ENCODE assay signal across 8 cellular contexts in genomic region chr1:212034516-212035122, GRCh38. TPM values are rescaled to one million over a fixed set of nuclear protein-coding genes. Genes with fewer than 3 reads are reported as not detected.
A peak's percentile ranks its signal among the peaks of the same experiment; 100 is the strongest.
DNase-seq lines count a peak whose midpoint lies in the region; ATAC-seq and TF ChIP-seq lines count a peak whose summit lies in the region.

No MANE protein-coding gene starts in this region.

- H3K4me1 ChIP-seq in IMR-90 (ENCODE audit: control insufficient read depth, insufficient read depth, low read length) (peaks cover 10% of the 10 kb centered on the region), mucosa of rectum (ENCODE audit: control insufficient read depth in 2 of 2, insufficient read depth in 2 of 2, low read length in 2 of 2) (peaks cover 6 to 11% of the 10 kb centered on the region in 2 donors)

- H3K36me3 ChIP-seq in IMR-90 (ENCODE audit: control insufficient read depth, insufficient read depth, low read length) (no peaks in the 10 kb centered on the region), mucosa of rectum (ENCODE audit: control insufficient read depth in 2 of 2, insufficient read depth in 2 of 2, low read length in 2 of 2) (no peaks in the 10 kb centered on the region)

- peak overlapping the region; percentile 93 for H3K14ac ChIP-seq in IMR-90 (replicated peaks; ENCODE audit: low read depth, low read length)

- in situ Hi-C loops in IMR-90 (cut with MboI; ENCODE audit: low sequenced_read_pairs) = loop anchor here (10.0 kb wide), 1 partner anchor 350 kb away; no protein-coding TSS in a partner anchor

- H3K56ac ChIP-seq in IMR-90 (ENCODE audit: extremely low read depth, insufficient read depth, low read length) = peak overlapping the region; percentile 72

- H3K27me3 ChIP-seq in IMR-90 (ENCODE audit: control insufficient read depth, insufficient read depth, low read length) (no peaks in the 10 kb centered on the region), mucosa of rectum (ENCODE audit: control insufficient read depth in 2 of 2, insufficient read depth in 2 of 2, low read length in 2 of 2) (no peaks in the 10 kb centered on the region)

- TF ChIP-seq CTCF in 22Rv1 (IDR thresholded peaks at IDR 0.05) (no peak), IMR-90 (conservative IDR thresholded peaks at IDR 0.05; ENCODE audit: low read depth, low read length) (no peak)

- H3K23ac ChIP-seq in IMR-90 (ENCODE audit: low read depth, low read length) = peak overlapping the region; percentile 93

- H3K9me3 ChIP-seq in IMR-90 (ENCODE audit: control insufficient read depth, insufficient read depth, low read length) (no peaks in the 10 kb centered on the region), mucosa of rectum (ENCODE audit: control insufficient read depth in 2 of 2, low read length in 2 of 2) (no peaks in the 10 kb centered on the region)

- peak overlapping the region; percentile 73 for H3K9ac ChIP-seq in IMR-90 (ENCODE audit: low read depth, low read length)
- peak overlapping the region; percentile 62 to 89 for H3K9ac ChIP-seq in mucosa of rectum (ENCODE audit: low read depth in 1 of 2, low read length in 2 of 2)

- H3K18ac ChIP-seq in IMR-90 (ENCODE audit: low read depth, low read length) = no peak overlapping the region

- peaks cover 6 to 39% of the 10 kb centered on the region in 2 experiments; a peak in 2 of 4 replicates for H3K79me1 ChIP-seq in IMR-90 (ENCODE audit: low read depth in 1 of 2, low read length in 2 of 2)

- dilution Hi-C loops in IMR-90 (cut with HindIII; ENCODE audit: low sequenced_read_pairs, unreplicated experiment) = no loop called here

- peak overlapping the region; percentile 98 for H2AFZ ChIP-seq in IMR-90 (replicated peaks; ENCODE audit: low read length, poor library complexity)

- H3K9me1 ChIP-seq in IMR-90 (ENCODE audit: insufficient read depth, low read length) = peaks cover 4% of the 10 kb centered on the region

- POLR2A ChIA-PET in IMR-90 (lab: Charles Lee; ENCODE audit: unreplicated experiment) = no interaction called here

- peak overlapping the region; percentile 8; the same call in 1 of the 2 replicates for H2BK120ac ChIP-seq in IMR-90 (ENCODE audit: low read depth, low read length)

- WGBS in IMR-90 (ENCODE audit: extremely low coverage in 2 of 2, insufficient read length in 1 of 2), 2 experiments = 0% methylated on average over 5 of the region's 13 CpGs; no CpG with 5 or more reads in 1 of the 2 experiments

- H4K20me1 ChIP-seq in IMR-90 (ENCODE audit: insufficient read depth, low read length) = peaks cover 6% of the 10 kb centered on the region; the same call in 1 of the 2 replicates

- 0 out of 2 replicates have a peak overlapping the region, but pooled peaks have one; percentile 27 for H4K91ac ChIP-seq in IMR-90 (ENCODE audit: insufficient read depth, low read depth, low read length)

- peak overlapping the region; percentile 41; the same call in 1 of the 2 replicates for H2AK5ac ChIP-seq in IMR-90 (ENCODE audit: low read depth, low read length)

- H3K4me2 ChIP-seq in IMR-90 (ENCODE audit: low read depth, low read length) = peak overlapping the region; percentile 83

- peak overlapping the region; percentile 66 for H3K4me3 ChIP-seq in IMR-90 (ENCODE audit: insufficient read depth, low read depth, low read length)
- peak overlapping the region; percentile 78 to 96 for H3K4me3 ChIP-seq in mucosa of rectum (ENCODE audit: low read length in 2 of 2)

- peak overlapping the region; percentile 47 for H2BK5ac ChIP-seq in IMR-90 (ENCODE audit: low read depth, low read length, poor library complexity, severe bottlenecking)

- intact Hi-C loops in IMR-90 (cut with micrococcal nuclease) = loop anchor here (1.0 to 5.0 kb wide), 5 partner anchors 22 to 422 kb away; partner anchors contain the start of gene LPGAT1

- peak overlapping the region; percentile 83 for H2AK9ac ChIP-seq in IMR-90 (replicated peaks; ENCODE audit: low read depth, low read length, poor library complexity)

- no peak overlapping the region; the same call in 2 of the 3 replicates for H2BK15ac ChIP-seq in IMR-90 (ENCODE audit: low read depth, low read length)

- peak; percentile 76 for TF ChIP-seq RAD21 in IMR-90 (IDR thresholded peaks at IDR 0.05; ENCODE audit: low read length)

- H4K8ac ChIP-seq in IMR-90 (ENCODE audit: low read depth in 2 of 2, low read length in 2 of 2) = peak overlapping the region in 1 of 2 experiments; percentile 6; a peak in 2 of 4 replicates

- H4K5ac ChIP-seq in IMR-90 (ENCODE audit: low read depth, low read length) = no peak overlapping the region

- H3K27ac ChIP-seq in 22Rv1 (peak overlapping the region; percentile 85), IMR-90 (ENCODE audit: insufficient read depth, low read length) (peak overlapping the region; percentile 37), cingulate gyrus (ENCODE audit: low read depth, low read length) (peak overlapping the region; percentile 95), mucosa of rectum (ENCODE audit: low read depth in 2 of 2, low read length in 2 of 2) (peak overlapping the region; percentile 90)

- peak; percentile 11 for ATAC-seq in GM19372 (IDR thresholded peaks at IDR 0.05; ENCODE audit: low read depth, unreplicated experiment)
- ATAC-seq in IMR-90 (ENCODE audit: low read depth) = peak; percentile 12

- no peak overlapping the region for H2BK20ac ChIP-seq in IMR-90 (ENCODE audit: low read depth, low read length)

- CTCF ChIA-PET in IMR-90 (lab: Yijun Ruan, JAX) = interaction anchor here (0.6 to 3.9 kb wide), 23 partner anchors 10 to 421 kb away, joined by 3 to 43 read pairs (median 4); no protein-coding TSS in a partner anchor

- H3K4ac ChIP-seq in IMR-90 (ENCODE audit: low read depth, low read length) = peak overlapping the region; percentile 59

- BruUV-seq in IMR-90 (replicated peaks; lab: Mats Ljungman, UMichigan) = TSS peak; percentile 44

- DNase-seq in IMR-90 (no peak), medulla oblongata (ENCODE audit: extremely low spot score) (no peak), NOMO-1 treated with DMSO at 0.1 percent for 48 hours (lab: John Stamatoyannopoulos, UW; ENCODE audit: unreplicated experiment) (no peak)
- DNase-seq in NK-92 treated with Interleukin-12 subunit alpha and Interleukin-12 subunit beta, amount 100 ng/mL, for 24 hours (lab: John Stamatoyannopoulos, UW) = no peak

- TF ChIP-seq POLR2A in IMR-90 (IDR thresholded peaks at IDR 0.05; ENCODE audit: low read depth, low read length) = no peak; the same call in 1 of the 2 replicates

TF ChIP-seq in IMR-90, 13 proteins besides CTCF, POLR2A, EP300 and RAD21:
- TF ChIP-seq NFE2L2 (IDR thresholded peaks at IDR 0.05; ENCODE audit: low read depth, low read length) = no peak
- TF ChIP-seq USF2 (IDR thresholded peaks at IDR 0.05; ENCODE audit: low read depth, low read length) = no peak
- TF ChIP-seq CEBPB (IDR thresholded peaks at IDR 0.05; ENCODE audit: low read depth, low read length) = peak; percentile 79
- TF ChIP-seq ELK1 (IDR thresholded peaks at IDR 0.05; ENCODE audit: borderline replicate concordance, low read depth, low read length) = no peak
- no peak for TF ChIP-seq MAZ (IDR thresholded peaks at IDR 0.05; ENCODE audit: borderline replicate concordance, low read depth, low read length)
- TF ChIP-seq MXI1 (IDR thresholded peaks at IDR 0.05; ENCODE audit: borderline replicate concordance, low read depth, low read length) = no peak
- TF ChIP-seq FOS (IDR thresholded peaks at IDR 0.05; ENCODE audit: low read depth, low read length) = no peak
- no peak for TF ChIP-seq CHD1 (IDR thresholded peaks at IDR 0.05; ENCODE audit: low read depth, low read length)
- TF ChIP-seq RCOR1 (IDR thresholded peaks at IDR 0.05; ENCODE audit: insufficient replicate concordance, low read length) = no peak
- no peak for TF ChIP-seq BHLHE40 (IDR thresholded peaks at IDR 0.05; ENCODE audit: low read depth, low read length)
- TF ChIP-seq MAFK (IDR thresholded peaks at IDR 0.05; ENCODE audit: low read depth, low read length) = no peak
- peak; percentile 78 for TF ChIP-seq SMC3 (IDR thresholded peaks at IDR 0.05; ENCODE audit: low read depth, low read length)
- no peak for TF ChIP-seq RFX5 (IDR thresholded peaks at IDR 0.05; ENCODE audit: low read depth, low read length)

RNA-seq across cellular contexts. Expression of gene INTS7, which starts 0.7 kb away (rescaled TPM):
- 20.3 and 24.9 TPM in 2 replicates for total RNA-seq in IMR-90 (2012; rRNA removed)
- polyA plus RNA-seq in IMR-90 (2012; rRNA removed) = 8.3 and 8.8 TPM in 2 replicates
- 2.3 and 4.0 TPM in 2 replicates for polyA plus RNA-seq in IMR-90 (2012; cell fraction: cytosol; rRNA removed)
- 1.9 and 10.2 TPM in 2 replicates for polyA plus RNA-seq in IMR-90 (2012; cell fraction: nucleus; rRNA removed; ENCODE audit: low replicate concordance)

RNA-seq across cellular contexts. Expression of gene DTL, which starts 0.9 kb away (rescaled TPM):
- 16.7 and 19.9 TPM in 2 replicates for total RNA-seq in IMR-90 (2012; rRNA removed)
- polyA plus RNA-seq in IMR-90 (2012; rRNA removed) = 10.5 and 11.8 TPM in 2 replicates
- polyA plus RNA-seq in IMR-90 (2012; cell fraction: cytosol; rRNA removed) = 2.5 and 3.3 TPM in 2 replicates
- polyA plus RNA-seq in IMR-90 (2012; cell fraction: nucleus; rRNA removed; ENCODE audit: low replicate concordance) = 2.7 and 10.6 TPM in 2 replicates

Comparison
In these comparisons a context has a peak if more than half of its experiments do, and no peak if none do; other contexts are left out.
1. H3K27ac ChIP-seq: peak in every context shown above with its lines; median percentile 95 in cingulate gyrus; 90 in mucosa of rectum; 85 in 22Rv1; 37 in IMR-90.